In the genomic region with DNA sequence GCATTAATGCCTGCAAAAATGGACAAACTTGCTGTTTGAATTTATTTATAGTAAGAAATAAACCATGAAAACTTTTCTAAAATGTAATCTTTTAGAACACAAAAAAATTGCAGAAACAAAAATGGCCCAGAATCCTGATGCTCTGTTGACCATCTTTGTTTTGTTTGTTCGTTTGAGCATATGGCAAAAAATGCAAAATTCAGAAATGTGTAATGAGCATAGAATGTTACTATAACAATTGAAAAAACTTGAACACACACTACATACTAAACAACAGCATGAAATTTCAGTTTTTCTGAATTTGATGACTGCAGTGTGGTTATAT, we compare ENCODE assay signal across 13 cellular contexts. TPM values are rescaled to one million over a fixed set of nuclear protein-coding genes. Genes with fewer than 3 reads are reported as not detected.
DNase-seq lines count a peak whose midpoint lies in the region; ATAC-seq, FAIRE-seq and TF ChIP-seq lines count a peak whose summit lies in the region.
"Had no signal": no experiment of that assay in that cellular context is flagged by ENCODE, and none has a peak within 500 bp of the region (broad histone marks: within the 10 kb centered on the region; RNA-seq: fewer than 3 reads in every experiment).

No MANE protein-coding gene starts in this region.

- H3K4me1 ChIP-seq in mammary epithelial cell (ENCODE audit: insufficient read depth, low read length), result peaks cover 6% of the 10 kb centered on the region
- peaks cover 0 to 8% of the 10 kb centered on the region in 2 donors for H3K4me1 ChIP-seq in breast epithelium
- peaks cover 7% of the 10 kb centered on the region; the same call in 1 of the 2 replicates for H3K4me1 ChIP-seq in SJCRH30
- peaks cover 16% of the 10 kb centered on the region for H3K4me1 ChIP-seq in keratinocyte (ENCODE audit: control insufficient read depth, extremely low read depth, insufficient read depth, low read length)
- H3K4me1 ChIP-seq: colonic mucosa had no signal

- no peaks in the 10 kb centered on the region for H3K9me3 ChIP-seq in mammary epithelial cell (replicated peaks; ENCODE audit: insufficient read depth, low read length)
- H3K9me3 ChIP-seq in breast epithelium, result no peaks in the 10 kb centered on the region
- no peaks in the 10 kb centered on the region for H3K9me3 ChIP-seq in SJCRH30 (replicated peaks)
- no peaks in the 10 kb centered on the region for H3K9me3 ChIP-seq in keratinocyte (ENCODE audit: control insufficient read depth, low read depth, low read length)
- H3K9me3 ChIP-seq: colonic mucosa had no signal

- BruUV-seq in mammary epithelial cell (replicated peaks; lab: Mats Ljungman, UMichigan), result no TSS peak

- in situ Hi-C loops in mammary epithelial cell (cut with MboI; ENCODE audit: low sequenced_read_pairs in 2 of 2), result no loop called here

- H3K4me3 ChIP-seq in mammary epithelial cell (replicated peaks in 1 of 3; ENCODE audit: insufficient read depth in 1 of 3, low read depth in 2 of 3, low read length in 3 of 3) (no peak overlapping the region), breast epithelium (no peak overlapping the region), SJCRH30 (peak overlapping the region; percentile 55), keratinocyte (ENCODE audit: control insufficient read depth in 2 of 3, extremely low read depth in 1 of 3, insufficient read depth in 2 of 3, low read depth in 1 of 3, low read length in 3 of 3) (peak overlapping the region in 1 of 3 experiments; percentile 50)

- DNase-seq in mammary epithelial cell, result no peak
- no peak for DNase-seq in breast epithelium (ENCODE audit: low spot score in 2 of 2)
- DNase-seq in SJCRH30, result no peak
- DNase-seq in keratinocyte (ENCODE audit: low read depth, low spot score), result no peak
- DNase-seq in NCI-H446 treated with DMSO at 0.1 percent for 48 hours (lab: John Stamatoyannopoulos, UW), result no peak
- DNase-seq: activated naive CD8-positive, alpha-beta T cell treated with anti-CD3 and anti-CD28 coated beads for 36 hours; colonic mucosa; naive thymus-derived CD8-positive, alpha-beta T cell; NCI-H1436 treated with DMSO at 0.1 percent for 48 hours had no signal

- no peaks in the 10 kb centered on the region for H3K27me3 ChIP-seq in mammary epithelial cell (ENCODE audit: insufficient read depth, low read length)
- no peaks in the 10 kb centered on the region for H3K27me3 ChIP-seq in breast epithelium
- H3K27me3 ChIP-seq in SJCRH30, result no peaks in the 10 kb centered on the region
- no peaks in the 10 kb centered on the region for H3K27me3 ChIP-seq in keratinocyte (ENCODE audit: control insufficient read depth, extremely low read depth, insufficient read depth, low read length)
- H3K27me3 ChIP-seq: colonic mucosa had no signal

- H3K9ac ChIP-seq in mammary epithelial cell (ENCODE audit: insufficient read depth, low read length), result no peak overlapping the region
- no peak overlapping the region for H3K9ac ChIP-seq in keratinocyte (ENCODE audit: control insufficient read depth, extremely low read depth, insufficient read depth, low read length)

- no peaks in the 10 kb centered on the region for H3K9me1 ChIP-seq in keratinocyte (ENCODE audit: control insufficient read depth, extremely low read depth, insufficient read depth, low read length)

- TF ChIP-seq CTCF in mammary epithelial cell (conservative IDR thresholded peaks at IDR 0.05 in 1 of 2, IDR thresholded peaks at IDR 0.05 in 1 of 2; ENCODE audit: extremely low read depth in 1 of 2, insufficient read depth in 1 of 2, low read depth in 1 of 2, low read length in 2 of 2), result no peak
- no peak for TF ChIP-seq CTCF in breast epithelium (IDR thresholded peaks at IDR 0.05)
- no peak for TF ChIP-seq CTCF in keratinocyte (optimal IDR thresholded peaks at IDR 0.05 in 1 of 3, IDR thresholded peaks at IDR 0.05 in 1 of 3, conservative IDR thresholded peaks at IDR 0.05 in 1 of 3; ENCODE audit: extremely low read depth in 1 of 3, insufficient read depth in 2 of 3, low read length in 3 of 3)

- WGBS in mammary epithelial cell (ENCODE audit: low coverage, missing lambda C conversion rate), result 100% methylated on average over 1 of the region's 1 CpG

- H3K79me2 ChIP-seq in mammary epithelial cell (ENCODE audit: insufficient read depth, low read length) (peaks cover 40% of the 10 kb centered on the region), keratinocyte (ENCODE audit: control insufficient read depth, insufficient read depth, low read length) (peaks cover 35% of the 10 kb centered on the region)

- no peak for FAIRE-seq in keratinocyte (lab: Jason Lieb, UNC)
- FAIRE-seq: GM12892 had no signal

- CTCF ChIA-PET in mammary epithelial cell (lab: Charles Lee; ENCODE audit: low non-redundant PET), result no interaction called here

- TF ChIP-seq POLR2A in breast epithelium (IDR thresholded peaks at IDR 0.05) (no peak), GM18505 (IDR thresholded peaks at IDR 0.05; ENCODE audit: borderline replicate concordance, extremely low read depth, insufficient read depth, insufficient read length) (no peak)

- ATAC-seq in GM21619 (IDR thresholded peaks at IDR 0.05; ENCODE audit: unreplicated experiment) (no peak), GM18505 (IDR thresholded peaks at IDR 0.05; ENCODE audit: unreplicated experiment) (no peak)

- H3K4me2 ChIP-seq in mammary epithelial cell (ENCODE audit: insufficient read depth, low read depth, low read length), result peak overlapping the region; percentile 86
- H3K4me2 ChIP-seq in keratinocyte (ENCODE audit: control insufficient read depth, extremely low read depth, insufficient read depth, low read depth, low read length), result peak overlapping the region; percentile 74

- intact Hi-C loops in mammary epithelial cell (cut with micrococcal nuclease), result loop anchor here (2.0 to 10.0 kb wide), 3 partner anchors 40 to 320 kb away; partner anchors contain the start of gene NOL11
- intact Hi-C loops in breast epithelium (cut with DNase I; ENCODE audit: low total_unique reads), result no loop called here

- H3K36me3 ChIP-seq in mammary epithelial cell (ENCODE audit: insufficient read depth, low read length) (peaks cover 17% of the 10 kb centered on the region), breast epithelium (no peaks in the 10 kb centered on the region), SJCRH30 (peaks cover 30% of the 10 kb centered on the region), keratinocyte (ENCODE audit: control insufficient read depth in 2 of 2, extremely low read depth in 1 of 2, insufficient read depth in 2 of 2, low read length in 2 of 2) (peaks cover 6 to 8% of the 10 kb centered on the region in 2 experiments)
- H3K36me3 ChIP-seq: colonic mucosa had no signal

- dilution Hi-C loops in mammary epithelial cell (cut with HindIII; ENCODE audit: low sequenced_read_pairs), result no loop called here
- dilution Hi-C loops in keratinocyte (cut with MboI; ENCODE audit: extremely low pct_ligation_motif_present, low sequenced_read_pairs), result no loop called here

- H2AFZ ChIP-seq in mammary epithelial cell (ENCODE audit: low read depth, low read length), result peak overlapping the region; percentile 65
- H2AFZ ChIP-seq in keratinocyte (ENCODE audit: control insufficient read depth, low read length), result peak overlapping the region; percentile 52

- no peaks in the 10 kb centered on the region for H4K20me1 ChIP-seq in mammary epithelial cell (ENCODE audit: insufficient read depth, low read length)
- no peaks in the 10 kb centered on the region for H4K20me1 ChIP-seq in keratinocyte (ENCODE audit: control insufficient read depth, extremely low read depth, insufficient read depth, low read length)

- no peak overlapping the region for H3K27ac ChIP-seq in mammary epithelial cell (ENCODE audit: insufficient read depth, low read depth, low read length)
- H3K27ac ChIP-seq in breast epithelium, result no peak overlapping the region
- peak overlapping the region; percentile 44 for H3K27ac ChIP-seq in SJCRH30
- no peak overlapping the region for H3K27ac ChIP-seq in keratinocyte (ENCODE audit: control insufficient read depth, insufficient read depth, low read length)
- H3K27ac ChIP-seq in temporal lobe (ENCODE audit: low read depth, low read length), result peak overlapping the region; percentile 56
- H3K27ac ChIP-seq: colonic mucosa had no signal

RNA-seq across cellular contexts. Expression of gene KPNA2, which starts 1.1 kb away (rescaled TPM):
- total RNA-seq in mammary epithelial cell, result 100 to 1,000 TPM in 1 of 2 donors, 10 to 100 TPM in 1; 63.7 to 168 TPM
- polyA plus RNA-seq in mammary epithelial cell, result 263 TPM
- polyA minus RNA-seq in mammary epithelial cell, result 483 TPM
- total RNA-seq in breast epithelium, result 10 to 100 TPM; 19.7 to 21.9 (median 20.5) TPM
- 325 and 342 TPM in 2 replicates for total RNA-seq in SJCRH30 (2014; rRNA removed; shearing (Covaris generic))
- polyA plus RNA-seq in keratinocyte, result 96.2 to 233 TPM (median 186 TPM) in 3 replicates
- 35.8 TPM for polyA plus RNA-seq in keratinocyte (2011; ENCODE audit: low read depth)
- polyA plus RNA-seq in keratinocyte (2011; cell fraction: cytosol; rRNA removed), result 113 and 171 TPM in 2 replicates
- 136 and 140 TPM in 2 replicates for polyA plus RNA-seq in keratinocyte (2011; cell fraction: nucleus; rRNA removed)
- 56.6 and 182 TPM in 2 replicates for polyA plus RNA-seq in keratinocyte (2012; ENCODE audit: low replicate concordance)
- 188 to 319 TPM (median 205 TPM) in 3 replicates for polyA minus RNA-seq in keratinocyte
- polyA minus RNA-seq in keratinocyte (2011; cell fraction: cytosol; rRNA and poly(A)+ RNA removed), result 149 TPM
- 71.4 and 123 TPM in 2 replicates for polyA minus RNA-seq in keratinocyte (2011; cell fraction: nucleus; rRNA and poly(A)+ RNA removed)
- total RNA-seq in temporal lobe, result 28.3 TPM

RNA-seq across cellular contexts. Expression of gene C17orf58, which starts 38.1 kb away (rescaled TPM):
- 1 to 10 TPM; 7.0 to 7.2 TPM for total RNA-seq in mammary epithelial cell
- polyA plus RNA-seq in mammary epithelial cell, result 9.9 TPM
- polyA minus RNA-seq in mammary epithelial cell, result 2.3 TPM
- total RNA-seq in breast epithelium, result 10 to 100 TPM in 2 of 3 donors, 1 to 10 TPM in 1; 6.6 to 18.7 (median 12.0) TPM
- 11.3 and 12.7 TPM in 2 replicates for total RNA-seq in SJCRH30 (2014; rRNA removed; shearing (Covaris generic))
- 4.3 to 6.4 TPM (median 6.1 TPM) in 3 replicates for polyA plus RNA-seq in keratinocyte
- polyA plus RNA-seq in keratinocyte (2011; ENCODE audit: low read depth), result 4.6 TPM
- polyA plus RNA-seq in keratinocyte (2011; cell fraction: cytosol; rRNA removed), result 4.4 and 6.8 TPM in 2 replicates
- 2.2 and 2.7 TPM in 2 replicates for polyA plus RNA-seq in keratinocyte (2011; cell fraction: nucleus; rRNA removed)
- 4.2 and 5.8 TPM in 2 replicates for polyA plus RNA-seq in keratinocyte (2012; ENCODE audit: low replicate concordance)
- 2.8 to 5.4 TPM (median 3.2 TPM) in 3 replicates for polyA minus RNA-seq in keratinocyte
- polyA minus RNA-seq in keratinocyte (2011; cell fraction: cytosol; rRNA and poly(A)+ RNA removed), result 6.1 TPM
- 1.3 and 1.6 TPM in 2 replicates for polyA minus RNA-seq in keratinocyte (2011; cell fraction: nucleus; rRNA and poly(A)+ RNA removed)
- 23.4 TPM for total RNA-seq in temporal lobe

Comparison
In these comparisons a context has a peak if more than half of its experiments do, and no peak if none do; other contexts are left out.
1. H3K27ac ChIP-seq: peak in SJCRH30 (single experiment) and temporal lobe (single experiment); none in mammary epithelial cell (single experiment), breast epithelium (0 of 2) and keratinocyte (single experiment).